1 cellular context compared by ENCODE assay signal in genomic region chr2:241833101-241833937, GRCh38.
TF ChIP-seq lines count a peak whose summit lies in the region.

No MANE protein-coding gene starts in this region.

TF ChIP-seq in A549, 52 proteins besides CTCF, POLR2A, EP300 and RAD21 (continued from another document):
- TF ChIP-seq, protein P1, sequence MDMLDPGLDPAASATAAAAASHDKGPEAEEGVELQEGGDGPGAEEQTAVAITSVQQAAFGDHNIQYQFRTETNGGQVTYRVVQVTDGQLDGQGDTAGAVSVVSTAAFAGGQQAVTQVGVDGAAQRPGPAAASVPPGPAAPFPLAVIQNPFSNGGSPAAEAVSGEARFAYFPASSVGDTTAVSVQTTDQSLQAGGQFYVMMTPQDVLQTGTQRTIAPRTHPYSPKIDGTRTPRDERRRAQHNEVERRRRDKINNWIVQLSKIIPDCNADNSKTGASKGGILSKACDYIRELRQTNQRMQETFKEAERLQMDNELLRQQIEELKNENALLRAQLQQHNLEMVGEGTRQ (IDR thresholded peaks at IDR 0.05), result no peak
- TF ChIP-seq CBX8 (IDR thresholded peaks at IDR 0.05) (no peak), TFCP2L1 (CRISPR knock-in tag; IDR thresholded peaks at IDR 0.05) (no peak)
